Comparison of ENCODE assay signal across 8 cellular contexts in the genomic region with DNA sequence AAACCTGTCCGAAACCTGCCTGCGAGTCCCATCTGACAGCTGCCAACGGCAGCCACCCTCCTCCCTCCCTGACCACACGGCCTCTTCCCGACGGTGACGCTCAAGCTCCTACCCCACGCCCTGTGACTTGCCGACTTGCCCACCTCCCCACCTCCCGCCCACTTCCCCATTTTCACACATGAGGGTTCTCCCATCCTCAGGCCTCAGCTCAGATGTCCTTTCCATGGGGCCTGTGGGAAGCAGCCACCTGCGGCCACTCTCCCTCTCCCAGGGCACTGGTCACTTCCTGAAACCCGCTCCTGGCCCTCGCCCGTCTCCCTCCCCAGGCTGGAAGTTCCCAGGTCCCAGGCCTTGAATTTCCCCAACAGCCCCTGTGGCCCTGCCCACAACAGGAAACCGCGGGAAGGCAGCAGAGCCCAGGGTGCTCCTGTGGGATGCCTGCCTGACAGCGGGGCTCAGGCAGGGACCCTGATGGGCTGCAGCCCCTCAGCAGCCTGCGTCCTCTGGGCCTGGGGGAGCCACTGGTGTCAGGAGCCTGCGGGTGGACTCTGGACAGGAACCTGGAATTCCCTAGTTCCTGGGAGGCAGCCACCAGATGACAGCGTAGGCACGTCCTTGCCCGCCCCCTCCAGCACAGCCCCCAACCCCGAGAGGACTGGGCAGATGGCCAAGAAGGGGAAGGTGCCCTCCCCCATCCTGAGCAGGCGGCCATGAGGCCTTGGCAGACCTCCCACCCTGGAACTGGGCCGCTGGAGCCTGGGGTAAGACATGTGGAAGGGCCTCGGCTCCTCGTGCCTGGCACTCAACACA.
DNase-seq lines count a peak whose midpoint lies in the region; ATAC-seq and TF ChIP-seq lines count a peak whose summit lies in the region.

No MANE protein-coding gene starts in this region.

- H3K4me3 ChIP-seq in right atrium auricular region (no peak overlapping the region), upper lobe of right lung (no peak overlapping the region)

- H3K4me1 Mint-ChIP-seq in glutamatergic neuron (ENCODE audit: low read depth, unreplicated experiment), result peaks cover 34% of the 10 kb centered on the region

- TF ChIP-seq CTCF in right atrium auricular region (IDR thresholded peaks at IDR 0.05) (no peak), glutamatergic neuron (IDR thresholded peaks at IDR 0.05; ENCODE audit: partially characterized antibody, unreplicated experiment) (no peak), upper lobe of right lung (IDR thresholded peaks at IDR 0.05) (no peak)

- H3K27ac ChIP-seq in right atrium auricular region, result no peak overlapping the region
- H3K27ac ChIP-seq in upper lobe of right lung, result no peak overlapping the region

- H3K36me3 ChIP-seq in right atrium auricular region, result no peaks in the 10 kb centered on the region
- no peaks in the 10 kb centered on the region for H3K36me3 ChIP-seq in upper lobe of right lung

- H3K9me3 Mint-ChIP-seq in glutamatergic neuron (ENCODE audit: unreplicated experiment), result peaks cover 30% of the 10 kb centered on the region

- DNase-seq in left ventricle myocardium superior, result no peak
- no peak for DNase-seq in right atrium auricular region (ENCODE audit: low spot score)
- DNase-seq in NCI-H82 (lab: John Stamatoyannopoulos, UW), result peak; percentile 97
- peak; percentile 53 for DNase-seq in glutamatergic neuron
- no peak for DNase-seq in upper lobe of right lung
- no peak for DNase-seq in activated CD4-positive, alpha-beta T cell treated with anti-CD3 and anti-CD28 coated beads, Interleukin-2, amount 50 U/mL, for 48 hours

- H3K27me3 ChIP-seq in right atrium auricular region (no peaks in the 10 kb centered on the region), upper lobe of right lung (peaks cover 37% of the 10 kb centered on the region)

- intact Hi-C loops in left ventricle myocardium superior (cut with micrococcal nuclease), result no loop called here
- intact Hi-C loops in upper lobe of right lung (cut with DNase I), result loop anchor here (10.0 kb wide), 1 partner anchor 185 kb away; a partner anchor contains a TSS

- H3K36me3 Mint-ChIP-seq in glutamatergic neuron (ENCODE audit: unreplicated experiment), result peaks cover 8% of the 10 kb centered on the region

- H3K9me3 ChIP-seq in right atrium auricular region (no peaks in the 10 kb centered on the region), upper lobe of right lung (no peaks in the 10 kb centered on the region)

- peak overlapping the region; percentile 87 for H3K27ac Mint-ChIP-seq in glutamatergic neuron (ENCODE audit: unreplicated experiment)

- ATAC-seq in left ventricle myocardium superior (peak; percentile 15), upper lobe of right lung (peak; percentile 3), GM18907 (IDR thresholded peaks at IDR 0.05; ENCODE audit: unreplicated experiment) (no peak), GM18861 (IDR thresholded peaks at IDR 0.05; ENCODE audit: unreplicated experiment) (no peak)

- peak overlapping the region; percentile 71 for H3K4me3 Mint-ChIP-seq in glutamatergic neuron (ENCODE audit: unreplicated experiment)

- H3K4me1 ChIP-seq in right atrium auricular region (peaks cover 0 to 29% of the 10 kb centered on the region in 2 donors), upper lobe of right lung (peaks cover 17% of the 10 kb centered on the region)

- H3K27me3 Mint-ChIP-seq in glutamatergic neuron (ENCODE audit: unreplicated experiment), result peaks cover 16% of the 10 kb centered on the region

Comparison
In these comparisons a context has a peak if more than half of its experiments do, and no peak if none do; other contexts are left out.
1. ATAC-seq: peak in left ventricle myocardium superior (single experiment) and upper lobe of right lung (single experiment); none in GM18907 (single experiment) and GM18861 (single experiment).
2. DNase-seq: peak in NCI-H82 (single experiment) and glutamatergic neuron (single experiment); none in left ventricle myocardium superior (single experiment), right atrium auricular region (single experiment), upper lobe of right lung (single experiment) and activated CD4-positive, alpha-beta T cell treated with anti-CD3 and anti-CD28 coated beads, Interleukin-2, amount 50 U/mL, for 48 hours (0 of 2).